1 cellular context compared by ENCODE assay signal in the genomic region with DNA sequence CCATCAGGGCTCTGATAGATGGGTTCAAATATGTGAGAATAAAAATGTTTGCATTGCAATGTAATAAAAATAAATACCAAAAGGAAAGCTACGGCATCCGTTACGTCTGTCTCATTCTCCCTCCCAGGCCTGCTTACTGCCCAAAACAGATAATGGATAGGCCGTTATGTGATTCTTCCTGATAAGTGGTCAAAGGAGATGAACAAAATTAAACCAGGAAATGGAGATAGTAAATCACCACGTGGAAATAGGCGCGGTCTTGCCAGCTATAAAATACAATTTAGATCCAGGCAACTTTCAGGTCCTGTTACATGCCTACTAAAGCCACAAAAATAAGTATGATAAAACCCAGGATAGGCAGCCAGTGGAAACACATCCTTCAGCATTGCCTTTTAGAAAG.
TF ChIP-seq lines count a peak whose summit lies in the region.

No MANE protein-coding gene starts in this region.

TF ChIP-seq in K562, 482 proteins besides CTCF, POLR2A, EP300 and RAD21 (continued from another document):
- TF ChIP-seq POLR2G (IDR thresholded peaks at IDR 0.05; ENCODE audit: low read depth, low read length) (no peak), POLR3G (IDR thresholded peaks at IDR 0.05; ENCODE audit: extremely low read depth, insufficient read length, insufficient replicate concordance) (no peak), ZNF699 (CRISPR knock-in tag; IDR thresholded peaks at IDR 0.05; ENCODE audit: insufficient replicate concordance) (no peak), NCOA2 (IDR thresholded peaks at IDR 0.05; ENCODE audit: partially characterized antibody in 2 of 2) (no peak)
- TF ChIP-seq, protein P1, sequence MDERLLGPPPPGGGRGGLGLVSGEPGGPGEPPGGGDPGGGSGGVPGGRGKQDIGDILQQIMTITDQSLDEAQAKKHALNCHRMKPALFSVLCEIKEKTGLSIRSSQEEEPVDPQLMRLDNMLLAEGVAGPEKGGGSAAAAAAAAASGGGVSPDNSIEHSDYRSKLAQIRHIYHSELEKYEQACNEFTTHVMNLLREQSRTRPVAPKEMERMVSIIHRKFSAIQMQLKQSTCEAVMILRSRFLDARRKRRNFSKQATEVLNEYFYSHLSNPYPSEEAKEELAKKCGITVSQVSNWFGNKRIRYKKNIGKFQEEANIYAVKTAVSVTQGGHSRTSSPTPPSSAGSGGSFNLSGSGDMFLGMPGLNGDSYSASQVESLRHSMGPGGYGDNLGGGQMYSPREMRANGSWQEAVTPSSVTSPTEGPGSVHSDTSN (CRISPR knock-in tag; IDR thresholded peaks at IDR 0.05; ENCODE audit: low read depth), result no peak
- TF ChIP-seq, protein P1 (tag; conservative IDR thresholded peaks at IDR 0.05; ENCODE audit: low read depth), result peak; percentile 35; the same call in 1 of the 2 replicates
- TF ChIP-seq, protein P2, sequence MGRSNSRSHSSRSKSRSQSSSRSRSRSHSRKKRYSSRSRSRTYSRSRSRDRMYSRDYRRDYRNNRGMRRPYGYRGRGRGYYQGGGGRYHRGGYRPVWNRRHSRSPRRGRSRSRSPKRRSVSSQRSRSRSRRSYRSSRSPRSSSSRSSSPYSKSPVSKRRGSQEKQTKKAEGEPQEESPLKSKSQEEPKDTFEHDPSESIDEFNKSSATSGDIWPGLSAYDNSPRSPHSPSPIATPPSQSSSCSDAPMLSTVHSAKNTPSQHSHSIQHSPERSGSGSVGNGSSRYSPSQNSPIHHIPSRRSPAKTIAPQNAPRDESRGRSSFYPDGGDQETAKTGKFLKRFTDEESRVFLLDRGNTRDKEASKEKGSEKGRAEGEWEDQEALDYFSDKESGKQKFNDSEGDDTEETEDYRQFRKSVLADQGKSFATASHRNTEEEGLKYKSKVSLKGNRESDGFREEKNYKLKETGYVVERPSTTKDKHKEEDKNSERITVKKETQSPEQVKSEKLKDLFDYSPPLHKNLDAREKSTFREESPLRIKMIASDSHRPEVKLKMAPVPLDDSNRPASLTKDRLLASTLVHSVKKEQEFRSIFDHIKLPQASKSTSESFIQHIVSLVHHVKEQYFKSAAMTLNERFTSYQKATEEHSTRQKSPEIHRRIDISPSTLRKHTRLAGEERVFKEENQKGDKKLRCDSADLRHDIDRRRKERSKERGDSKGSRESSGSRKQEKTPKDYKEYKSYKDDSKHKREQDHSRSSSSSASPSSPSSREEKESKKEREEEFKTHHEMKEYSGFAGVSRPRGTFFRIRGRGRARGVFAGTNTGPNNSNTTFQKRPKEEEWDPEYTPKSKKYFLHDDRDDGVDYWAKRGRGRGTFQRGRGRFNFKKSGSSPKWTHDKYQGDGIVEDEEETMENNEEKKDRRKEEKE (IDR thresholded peaks at IDR 0.05; ENCODE audit: borderline replicate concordance in 1 of 2, control insufficient read depth in 1 of 2, low read depth in 2 of 2, low read length in 1 of 2), result no peak
TF ChIP-seq in K562: peak in this region for 33.
